Comparison of ENCODE assay signal across 8 cellular contexts in the genomic region with DNA sequence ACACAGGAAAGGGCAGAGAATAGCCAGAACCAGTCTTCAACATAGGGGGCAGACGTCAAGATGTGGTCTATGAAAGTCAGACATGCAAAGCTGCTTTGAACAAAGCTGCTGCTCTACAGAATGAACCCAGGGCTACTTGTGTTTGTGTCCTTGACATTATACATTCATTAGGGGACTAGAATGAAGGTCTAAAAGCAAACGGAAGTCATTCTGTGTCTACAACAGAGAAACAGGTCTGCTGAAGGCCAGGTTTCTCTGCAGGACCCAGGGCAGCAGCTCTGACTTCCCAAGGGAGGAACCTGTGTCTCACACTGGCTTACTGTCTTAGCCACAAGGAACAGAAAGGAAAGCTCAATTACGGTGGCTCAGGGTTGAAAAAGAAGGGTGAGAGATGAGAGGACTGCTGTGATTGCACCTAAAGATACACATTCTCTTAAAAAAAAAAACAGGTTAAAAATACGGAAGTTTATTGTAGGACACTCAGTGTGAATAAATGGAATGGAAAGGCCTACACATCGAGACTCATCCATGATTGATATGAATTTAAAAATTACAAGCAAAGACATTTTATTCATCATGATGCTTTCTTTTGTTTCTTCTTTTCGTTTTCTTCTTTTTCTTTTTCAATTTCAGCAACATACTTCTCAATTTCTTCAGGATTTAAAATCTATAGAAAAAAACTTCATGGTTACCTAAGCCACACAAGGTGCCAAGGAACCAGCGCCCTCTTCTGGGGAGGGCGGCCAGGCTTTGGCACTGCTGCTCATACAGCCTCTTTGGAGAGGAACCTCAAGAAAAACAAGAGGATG. TPM values are rescaled to one million over a fixed set of nuclear protein-coding genes. Genes with fewer than 3 reads are reported as not detected.
DNase-seq lines count a peak whose midpoint lies in the region; ATAC-seq and TF ChIP-seq lines count a peak whose summit lies in the region.

No MANE protein-coding gene starts in this region.

- H3K36me3 ChIP-seq in testis (ENCODE audit: low read depth, missing control alignments), result no peaks in the 10 kb centered on the region

- H3K36me3 Mint-ChIP-seq in memory B cell, result peaks cover 30% of the 10 kb centered on the region

- no peaks in the 10 kb centered on the region for H3K27me3 ChIP-seq in testis

- no peak overlapping the region for H3K27ac Mint-ChIP-seq in memory B cell

- no peak overlapping the region for H3K4me3 Mint-ChIP-seq in memory B cell

- H3K9me3 Mint-ChIP-seq in memory B cell, result no peaks in the 10 kb centered on the region

- H3K9me3 ChIP-seq in testis, result no peaks in the 10 kb centered on the region

- H3K4me1 ChIP-seq in testis, result peaks cover 14% of the 10 kb centered on the region

- no peak for TF ChIP-seq POLR2A in testis (IDR thresholded peaks at IDR 0.05)

- peaks cover 25% of the 10 kb centered on the region for H3K4me1 Mint-ChIP-seq in memory B cell

- no peaks in the 10 kb centered on the region for H3K27me3 Mint-ChIP-seq in memory B cell

- DNase-seq in AG09319 (ENCODE audit: extremely low read depth, low read depth) (no peak), NCI-H510A treated with DMSO at 0.1 percent for 48 hours (lab: John Stamatoyannopoulos, UW) (peak; percentile 56), dedifferentiated amniotic fluid mesenchymal stem cell (ENCODE audit: extremely low spot score) (peak; percentile 45), memory B cell (ENCODE audit: low spot score in 2 of 2) (peak; percentile 60 to 62), testis (peak; percentile 81)
- DNase-seq in activated CD4-positive, alpha-beta T cell treated with anti-CD3 and anti-CD28 coated beads, Interleukin-2, amount 50 U/mL, for 1 hour, result peak; percentile 76

- no peak overlapping the region for H3K4me3 ChIP-seq in testis

- peak overlapping the region in 1 of 2 donors; percentile 45 for H3K27ac ChIP-seq in testis

- intact Hi-C loops in testis (cut with DNase I; ENCODE audit: low total_unique reads), result no loop called here

- ATAC-seq in GM18868 (IDR thresholded peaks at IDR 0.05; ENCODE audit: unreplicated experiment) (peak; percentile 57), memory B cell (ENCODE audit: low read depth) (peak; percentile 90), HG02973 (IDR thresholded peaks at IDR 0.05; ENCODE audit: unreplicated experiment) (no peak)

- peak; percentile 89 for TF ChIP-seq CTCF in AG09319 (IDR thresholded peaks at IDR 0.05; ENCODE audit: low read depth, low read length)
- TF ChIP-seq CTCF in testis (IDR thresholded peaks at IDR 0.05), result peak; percentile 66 to 71 (median 71)

- 53 to 61% methylated on average over 8 of the region's 8 CpGs for WGBS in testis, 2 donors

RNA-seq across cellular contexts. Expression of a gene that starts 6.7 kb away (rescaled TPM):
- 100 to 1,000 TPM; 146 to 203 TPM for total RNA-seq in testis
- 124 TPM for polyA plus RNA-seq in testis (ENCODE audit: insufficient read depth, low read depth, low replicate concordance)

RNA-seq across cellular contexts. Expression of a gene that starts 7.1 kb away (rescaled TPM):
- total RNA-seq in testis, result 10 to 100 TPM; 54.6 to 69.5 TPM
- polyA plus RNA-seq in testis (ENCODE audit: insufficient read depth, low read depth, low replicate concordance), result 16.2 TPM

RNA-seq across cellular contexts. Expression of a gene that starts 14.2 kb away (rescaled TPM):
- total RNA-seq in testis, result 100 to 1,000 TPM; 116 to 137 TPM
- 91.0 TPM for polyA plus RNA-seq in testis (ENCODE audit: insufficient read depth, low read depth, low replicate concordance)

RNA-seq across cellular contexts. Expression of a gene that starts 46.3 kb away (rescaled TPM):
- 10 to 100 TPM; 61.9 to 76.8 TPM for total RNA-seq in testis
- polyA plus RNA-seq in testis (ENCODE audit: insufficient read depth, low read depth, low replicate concordance), result 53.3 TPM
